In the genomic region with DNA sequence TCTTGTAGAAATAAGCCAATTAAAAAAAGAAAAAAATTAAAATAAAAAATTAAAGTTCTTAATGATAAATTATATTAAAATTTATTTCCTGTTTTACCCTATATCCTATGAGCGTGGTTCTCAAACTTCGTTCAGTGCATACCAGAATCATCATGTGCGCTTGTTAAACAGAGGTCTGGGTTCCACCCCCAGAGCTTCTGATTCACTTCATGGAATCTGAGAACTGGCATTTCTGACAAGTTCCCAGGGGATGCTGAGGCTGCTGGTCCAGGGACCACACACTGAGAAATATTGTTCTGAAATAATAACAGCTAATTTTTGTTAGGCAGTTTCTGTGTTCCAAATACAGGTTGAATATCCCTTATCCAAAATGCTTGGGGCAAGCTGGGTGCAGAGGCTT, we compare ENCODE assay signal across 1 cellular context.
TF ChIP-seq lines count a peak whose summit lies in the region.

No MANE protein-coding gene starts in this region.

TF ChIP-seq in GM23338, 12 proteins besides CTCF, POLR2A, EP300 and RAD21 (continued from another document):
- TF ChIP-seq, protein P1, sequence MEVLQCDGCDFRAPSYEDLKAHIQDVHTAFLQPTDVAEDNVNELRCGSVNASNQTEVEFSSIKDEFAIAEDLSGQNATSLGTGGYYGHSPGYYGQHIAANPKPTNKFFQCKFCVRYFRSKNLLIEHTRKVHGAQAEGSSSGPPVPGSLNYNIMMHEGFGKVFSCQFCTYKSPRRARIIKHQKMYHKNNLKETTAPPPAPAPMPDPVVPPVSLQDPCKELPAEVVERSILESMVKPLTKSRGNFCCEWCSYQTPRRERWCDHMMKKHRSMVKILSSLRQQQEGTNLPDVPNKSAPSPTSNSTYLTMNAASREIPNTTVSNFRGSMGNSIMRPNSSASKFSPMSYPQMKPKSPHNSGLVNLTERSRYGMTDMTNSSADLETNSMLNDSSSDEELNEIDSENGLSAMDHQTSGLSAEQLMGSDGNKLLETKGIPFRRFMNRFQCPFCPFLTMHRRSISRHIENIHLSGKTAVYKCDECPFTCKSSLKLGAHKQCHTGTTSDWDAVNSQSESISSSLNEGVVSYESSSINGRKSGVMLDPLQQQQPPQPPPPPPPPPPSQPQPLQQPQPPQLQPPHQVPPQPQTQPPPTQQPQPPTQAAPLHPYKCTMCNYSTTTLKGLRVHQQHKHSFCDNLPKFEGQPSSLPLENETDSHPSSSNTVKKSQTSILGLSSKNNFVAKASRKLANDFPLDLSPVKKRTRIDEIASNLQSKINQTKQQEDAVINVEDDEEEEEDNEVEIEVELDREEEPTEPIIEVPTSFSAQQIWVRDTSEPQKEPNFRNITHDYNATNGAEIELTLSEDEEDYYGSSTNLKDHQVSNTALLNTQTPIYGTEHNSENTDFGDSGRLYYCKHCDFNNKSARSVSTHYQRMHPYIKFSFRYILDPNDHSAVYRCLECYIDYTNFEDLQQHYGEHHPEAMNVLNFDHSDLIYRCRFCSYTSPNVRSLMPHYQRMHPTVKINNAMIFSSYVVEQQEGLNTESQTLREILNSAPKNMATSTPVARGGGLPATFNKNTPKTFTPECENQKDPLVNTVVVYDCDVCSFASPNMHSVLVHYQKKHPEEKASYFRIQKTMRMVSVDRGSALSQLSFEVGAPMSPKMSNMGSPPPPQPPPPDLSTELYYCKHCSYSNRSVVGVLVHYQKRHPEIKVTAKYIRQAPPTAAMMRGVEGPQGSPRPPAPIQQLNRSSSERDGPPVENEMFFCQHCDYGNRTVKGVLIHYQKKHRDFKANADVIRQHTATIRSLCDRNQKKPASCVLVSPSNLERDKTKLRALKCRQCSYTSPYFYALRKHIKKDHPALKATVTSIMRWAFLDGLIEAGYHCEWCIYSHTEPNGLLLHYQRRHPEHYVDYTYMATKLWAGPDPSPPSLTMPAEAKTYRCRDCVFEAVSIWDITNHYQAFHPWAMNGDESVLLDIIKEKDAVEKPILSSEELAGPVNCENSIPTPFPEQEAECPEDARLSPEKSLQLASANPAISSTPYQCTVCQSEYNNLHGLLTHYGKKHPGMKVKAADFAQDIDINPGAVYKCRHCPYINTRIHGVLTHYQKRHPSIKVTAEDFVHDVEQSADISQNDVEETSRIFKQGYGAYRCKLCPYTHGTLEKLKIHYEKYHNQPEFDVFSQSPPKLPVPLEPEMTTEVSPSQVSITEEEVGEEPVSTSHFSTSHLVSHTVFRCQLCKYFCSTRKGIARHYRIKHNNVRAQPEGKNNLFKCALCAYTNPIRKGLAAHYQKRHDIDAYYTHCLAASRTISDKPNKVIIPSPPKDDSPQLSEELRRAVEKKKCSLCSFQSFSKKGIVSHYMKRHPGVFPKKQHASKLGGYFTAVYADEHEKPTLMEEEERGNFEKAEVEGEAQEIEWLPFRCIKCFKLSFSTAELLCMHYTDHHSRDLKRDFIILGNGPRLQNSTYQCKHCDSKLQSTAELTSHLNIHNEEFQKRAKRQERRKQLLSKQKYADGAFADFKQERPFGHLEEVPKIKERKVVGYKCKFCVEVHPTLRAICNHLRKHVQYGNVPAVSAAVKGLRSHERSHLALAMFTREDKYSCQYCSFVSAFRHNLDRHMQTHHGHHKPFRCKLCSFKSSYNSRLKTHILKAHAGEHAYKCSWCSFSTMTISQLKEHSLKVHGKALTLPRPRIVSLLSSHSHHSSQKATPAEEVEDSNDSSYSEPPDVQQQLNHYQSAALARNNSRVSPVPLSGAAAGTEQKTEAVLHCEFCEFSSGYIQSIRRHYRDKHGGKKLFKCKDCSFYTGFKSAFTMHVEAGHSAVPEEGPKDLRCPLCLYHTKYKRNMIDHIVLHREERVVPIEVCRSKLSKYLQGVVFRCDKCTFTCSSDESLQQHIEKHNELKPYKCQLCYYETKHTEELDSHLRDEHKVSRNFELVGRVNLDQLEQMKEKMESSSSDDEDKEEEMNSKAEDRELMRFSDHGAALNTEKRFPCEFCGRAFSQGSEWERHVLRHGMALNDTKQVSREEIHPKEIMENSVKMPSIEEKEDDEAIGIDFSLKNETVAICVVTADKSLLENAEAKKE (CRISPR knock-in tag; IDR thresholded peaks at IDR 0.05) = no peak
- no peak for TF ChIP-seq JUNB (IDR thresholded peaks at IDR 0.05; ENCODE audit: unreplicated experiment)
